18 cellular contexts compared by ENCODE assay signal in genomic region chr12:40769846-40770245, GRCh38.
"Had no signal": no experiment of that assay in that cellular context is flagged by ENCODE, and none has a peak within 500 bp of the region (broad histone marks: within the 10 kb centered on the region; RNA-seq: fewer than 3 reads in every experiment).

No MANE protein-coding gene starts in this region.

- H3K36me3 Mint-ChIP-seq: naive B cell had no signal

- H2AFZ ChIP-seq: hepatocyte had no signal

- H3K9me3 Mint-ChIP-seq: nephron progenitor cell had no signal

- H3K4me1 ChIP-seq: colonic mucosa, foreskin keratinocyte, right atrium auricular region had no signal

- H3K27ac ChIP-seq: colonic mucosa, foreskin keratinocyte, hepatocyte, right atrium auricular region, skin epidermis had no signal

- H3K36me3 ChIP-seq: colonic mucosa, right atrium auricular region, sigmoid colon had no signal

- H3K27ac Mint-ChIP-seq: naive B cell, nephron progenitor cell had no signal

- H3K79me2 ChIP-seq: hepatocyte had no signal

- H3K4me1 Mint-ChIP-seq: naive B cell, nephron progenitor cell had no signal

- H3K4me3 Mint-ChIP-seq: naive B cell, nephron progenitor cell had no signal

- H3K27me3 Mint-ChIP-seq: naive B cell had no signal

- ATAC-seq: foreskin keratinocyte, left colon, left ventricle myocardium superior had no signal

- DNase-seq: colonic mucosa; dermis blood vessel endothelial cell; foreskin keratinocyte; head of caudate nucleus; left colon; left ventricle myocardium superior; mesenchymal stem cell; midbrain; naive B cell; nephron progenitor cell; sigmoid colon; stimulated activated CD4-positive, alpha-beta T cell treated with anti-CD3 and anti-CD28 coated beads, Interleukin-2, amount 100 ng/mL, for 24 hours; stimulated activated naive CD4-positive, alpha-beta T cell treated with Interleukin-2 at 50 U/mL for 16 hours; trophoblast cell had no signal

- H3K4me3 ChIP-seq: colonic mucosa, hepatocyte, lung, right atrium auricular region, sigmoid colon, skin epidermis had no signal

- H3K4me2 ChIP-seq: hepatocyte had no signal

- H3K27me3 ChIP-seq: colonic mucosa, foreskin keratinocyte, hepatocyte, right atrium auricular region, sigmoid colon had no signal

- H3K9me3 ChIP-seq: colonic mucosa, right atrium auricular region, sigmoid colon had no signal
